Comparison of ENCODE assay signal across 8 cellular contexts in the genomic region with DNA sequence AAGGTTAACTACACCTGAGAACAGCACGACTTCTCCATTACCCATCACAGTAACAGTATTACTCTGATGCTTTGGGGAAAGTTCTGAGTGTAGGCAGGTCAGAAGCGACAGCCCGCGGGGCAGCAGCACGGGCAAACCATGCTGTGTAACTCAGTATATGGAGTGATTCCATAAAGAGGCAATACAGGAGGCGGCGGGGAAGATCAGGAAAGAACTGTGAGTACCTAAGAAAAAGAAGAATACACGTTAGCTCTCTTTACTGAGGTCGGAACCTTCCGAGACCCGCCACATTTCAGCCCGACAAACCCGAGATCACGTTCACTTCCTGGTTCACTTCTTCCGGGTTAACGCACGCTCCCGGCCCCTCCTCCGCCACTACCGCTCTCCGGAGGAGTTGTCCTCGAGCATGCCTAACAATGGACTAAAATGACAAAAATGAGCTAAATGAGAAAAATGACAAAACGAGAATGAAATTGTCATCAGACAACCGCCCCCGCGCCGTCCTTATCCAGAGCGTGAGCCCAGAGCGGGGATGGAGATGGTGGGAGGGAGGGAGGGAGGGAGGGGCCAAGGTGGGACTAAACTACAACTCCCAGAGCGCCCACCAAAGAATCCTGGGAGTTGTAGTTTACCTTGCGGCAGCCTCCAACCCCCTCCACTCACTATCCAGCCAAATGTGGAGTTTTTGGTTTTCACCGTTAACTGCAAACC. TPM values are rescaled to one million over a fixed set of nuclear protein-coding genes. Genes with fewer than 3 reads are reported as not detected.
A peak's percentile ranks its signal among the peaks of the same experiment; 100 is the strongest.
DNase-seq lines count a peak whose midpoint lies in the region; ATAC-seq lines count a peak whose summit lies in the region.

A gene with protein sequence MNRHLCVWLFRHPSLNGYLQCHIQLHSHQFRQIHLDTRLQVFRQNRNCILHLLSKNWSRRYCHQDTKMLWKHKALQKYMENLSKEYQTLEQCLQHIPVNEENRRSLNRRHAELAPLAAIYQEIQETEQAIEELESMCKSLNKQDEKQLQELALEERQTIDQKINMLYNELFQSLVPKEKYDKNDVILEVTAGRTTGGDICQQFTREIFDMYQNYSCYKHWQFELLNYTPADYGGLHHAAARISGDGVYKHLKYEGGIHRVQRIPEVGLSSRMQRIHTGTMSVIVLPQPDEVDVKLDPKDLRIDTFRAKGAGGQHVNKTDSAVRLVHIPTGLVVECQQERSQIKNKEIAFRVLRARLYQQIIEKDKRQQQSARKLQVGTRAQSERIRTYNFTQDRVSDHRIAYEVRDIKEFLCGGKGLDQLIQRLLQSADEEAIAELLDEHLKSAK (minus strand): TSS at position 316 of the 711 bp plus-strand sequence. CDS start 2,669 bp downstream, outside the sequence.

- peak within 1 kb of the TSS; percentile 63 for H3K9ac ChIP-seq in endocrine pancreas (ENCODE audit: control insufficient read depth, insufficient read depth, low read length)

- H3K27me3 ChIP-seq in endocrine pancreas (ENCODE audit: control insufficient read depth, insufficient read depth, low read length) = no peaks in the 10 kb centered on the region

- ATAC-seq in GM21360 (IDR thresholded peaks at IDR 0.05; ENCODE audit: unreplicated experiment) = peak; percentile 93

- no peak within 1 kb of the TSS for H3K27ac ChIP-seq in mesodermal cell (ENCODE audit: low read depth, low read length, severe bottlenecking)

- H3K36me3 ChIP-seq in endocrine pancreas (ENCODE audit: control insufficient read depth, insufficient read depth, low read length) = peaks cover 3% of the 10 kb centered on the region
- H3K36me3 ChIP-seq in mesodermal cell (ENCODE audit: control insufficient read depth, insufficient read depth, low read length) = peaks cover 22% of the 10 kb centered on the region

- H3K4me1 ChIP-seq in endocrine pancreas (ENCODE audit: control insufficient read depth, insufficient read depth, low read length) (no peaks in the 10 kb centered on the region), mesodermal cell (ENCODE audit: control insufficient read depth, insufficient read depth, low read length, poor library complexity, severe bottlenecking) (no peaks in the 10 kb centered on the region)

- no peaks in the 10 kb centered on the region for H3K9me3 ChIP-seq in endocrine pancreas (ENCODE audit: control insufficient read depth, low read length)
- peaks cover 10% of the 10 kb centered on the region for H3K9me3 ChIP-seq in mesodermal cell (ENCODE audit: control insufficient read depth, low read length)

- DNase-seq in COLO829 (ENCODE audit: low spot score) = peak; percentile 86
- DNase-seq in HT-29 (ENCODE audit: low spot score) = peak; percentile 93
- peak; percentile 88 for DNase-seq in NOMO-1 treated with DMSO at 0.1 percent for 48 hours (lab: John Stamatoyannopoulos, UW; ENCODE audit: unreplicated experiment)
- peak; percentile 50 to 72 (median 57) for DNase-seq in activated CD8-positive, alpha-beta memory T cell treated with anti-CD3 and anti-CD28 coated beads for 48 hours (ENCODE audit: low read depth in 2 of 3, low spot score in 2 of 3)
- DNase-seq in stimulated activated CD8-positive, alpha-beta memory T cell treated with anti-CD3 and anti-CD28 coated beads, Interleukin-15, amount 100 ng/mL, for 4 hours (ENCODE audit: low read depth in 2 of 2) = peak; percentile 58 to 68

- H3K4me3 ChIP-seq in endocrine pancreas (ENCODE audit: control insufficient read depth, insufficient read depth, low read length) = peak within 1 kb of the TSS; percentile 91
- H3K4me3 ChIP-seq in mesodermal cell (ENCODE audit: extremely low read depth, insufficient read depth, low read length, poor library complexity, severe bottlenecking) = peak within 1 kb of the TSS; percentile 74

- WGBS in mesodermal cell (ENCODE audit: insufficient coverage in 2 of 2), 2 experiments = 0% methylated on average over 18 of the region's 32 CpGs

RNA-seq across cellular contexts. Expression of the gene that starts here (rescaled TPM):
- 10.7 and 10.9 TPM in 2 replicates for total RNA-seq in HT-29 (2014; rRNA removed; shearing (Covaris generic))
- polyA plus RNA-seq in mesodermal cell (2013, experiment 1 of 2) = 14.5 TPM
- 11.9 TPM for polyA plus RNA-seq in mesodermal cell (2013, experiment 2 of 2)
